Comparison of ENCODE assay signal across 1 cellular context in genomic region chr2:203484266-203485112, GRCh38.
TF ChIP-seq lines count a peak whose summit lies in the region.

No MANE protein-coding gene starts in this region.

TF ChIP-seq in HCT116, 20 proteins besides CTCF, POLR2A, EP300 and RAD21 (continued from another document):
- TF ChIP-seq FOSL1 (IDR thresholded peaks at IDR 0.05; ENCODE audit: low read depth) (no peak), EZH2 (IDR thresholded peaks at IDR 0.05) (no peak), ATF3 (IDR thresholded peaks at IDR 0.05) (no peak), SIN3A (IDR thresholded peaks at IDR 0.05; ENCODE audit: low read depth) (no peak), ZFX (IDR thresholded peaks at IDR 0.05) (no peak), CEBPB (IDR thresholded peaks at IDR 0.05; ENCODE audit: low read depth) (no peak), TCF7L2 (IDR thresholded peaks at IDR 0.05; ENCODE audit: borderline replicate concordance, extremely low read depth, insufficient read depth, insufficient read length) (no peak), SP1 (IDR thresholded peaks at IDR 0.05; ENCODE audit: low read depth) (no peak), MAX (IDR thresholded peaks at IDR 0.05) (no peak), JUND (IDR thresholded peaks at IDR 0.05) (no peak), POLR2AphosphoS5 (IDR thresholded peaks at IDR 0.05; ENCODE audit: low read depth, low read length) (no peak), YY1 (IDR thresholded peaks at IDR 0.05; ENCODE audit: extremely low read depth, insufficient replicate concordance, low read depth, low read length) (no peak), REST (IDR thresholded peaks at IDR 0.05; ENCODE audit: low read depth) (no peak)
